In genomic region chr5:65043843-65044359, GRCh38 we compare ENCODE assay signal across 22 cellular contexts.
DNase-seq lines count a peak whose midpoint lies in the region; ATAC-seq, FAIRE-seq and TF ChIP-seq lines count a peak whose summit lies in the region.
"Had no signal": no experiment of that assay in that cellular context is flagged by ENCODE, and none has a peak within 500 bp of the region (broad histone marks: within the 10 kb centered on the region; RNA-seq: fewer than 3 reads in every experiment).

No MANE protein-coding gene starts in this region.

- no peaks in the 10 kb centered on the region for H3K36me3 ChIP-seq in upper lobe of left lung
- H3K36me3 ChIP-seq: breast epithelium, stomach had no signal

- no peak for TF ChIP-seq CTCF in upper lobe of left lung (IDR thresholded peaks at IDR 0.05)

- H3K4me3 ChIP-seq in upper lobe of left lung = no peak overlapping the region
- H3K4me3 ChIP-seq: A549, breast epithelium, stomach had no signal

- no peaks in the 10 kb centered on the region for H3K4me1 ChIP-seq in upper lobe of left lung
- H3K4me1 ChIP-seq: A549, breast epithelium, stomach had no signal

- peak; percentile 92 for FAIRE-seq in GM12891 (lab: Jason Lieb, UNC)
- FAIRE-seq: A549, H1 had no signal

- H3K27ac ChIP-seq in upper lobe of left lung = no peak overlapping the region
- H3K27ac ChIP-seq: A549, breast epithelium, stomach had no signal

- no peaks in the 10 kb centered on the region for H3K9me3 ChIP-seq in upper lobe of left lung
- H3K9me3 ChIP-seq: A549, breast epithelium, stomach had no signal

- H3K27me3 ChIP-seq in upper lobe of left lung = no peaks in the 10 kb centered on the region
- H3K27me3 ChIP-seq: breast epithelium, stomach had no signal

- WGBS in upper lobe of left lung, 2 donors = 93 to 97% methylated on average over 5 of the region's 5 CpGs

- no peak for DNase-seq in GM12891 (ENCODE audit: insufficient read length, low spot score)
- no peak for DNase-seq in EL
- DNase-seq in GDM1 (lab: John Stamatoyannopoulos, UW) = no peak
- no peak for DNase-seq in NCI-H1048 (lab: John Stamatoyannopoulos, UW)
- DNase-seq in upper lobe of left lung = no peak
- DNase-seq: activated CD4-positive, alpha-beta T cell treated with anti-CD3 and anti-CD28 coated beads for 36 hours; activated naive CD8-positive, alpha-beta T cell treated with anti-CD3 and anti-CD28 coated beads for 36 hours; activated T-cell treated with anti-CD3 and anti-CD28 coated beads for 4 hours; CD8-positive, alpha-beta T cell; effector CD8-positive, alpha-beta T cell; hypothalamus; left cardiac atrium; NCI-H2081 treated with DMSO at 0.1 percent for 48 hours; posterior cingulate gyrus; stimulated activated CD4-positive, alpha-beta T cell treated with anti-CD3 and anti-CD28 coated beads, Interleukin-12 subunit alpha, Interleukin-12 subunit beta, amount 100 ng/mL, for 4 hours; stomach had no signal

- ATAC-seq in GM19351 (IDR thresholded peaks at IDR 0.05; ENCODE audit: unreplicated experiment) (peak; percentile 59), HG02642 (IDR thresholded peaks at IDR 0.05; ENCODE audit: poor library complexity, unreplicated experiment) (peak; percentile 54), HG03342 (IDR thresholded peaks at IDR 0.05; ENCODE audit: unreplicated experiment) (peak; percentile 55), upper lobe of left lung (ENCODE audit: low FRiP score in 2 of 2) (no peak)
- ATAC-seq: A549; activated CD4-positive, alpha-beta T cell treated with anti-CD3 and anti-CD28 coated beads for 36 hours; CD8-positive, alpha-beta T cell; left cardiac atrium had no signal

- no peak for TF ChIP-seq EP300 in upper lobe of left lung (IDR thresholded peaks at IDR 0.05)

- no peak for TF ChIP-seq POLR2A in GM12891 (IDR thresholded peaks at IDR 0.05; ENCODE audit: low read depth, low read length)
- TF ChIP-seq POLR2A in upper lobe of left lung (IDR thresholded peaks at IDR 0.05) = no peak

TF ChIP-seq in GM12891, 5 proteins besides CTCF, POLR2A, EP300 and RAD21:
- TF ChIP-seq POLR2AphosphoS5 (IDR thresholded peaks at IDR 0.05; ENCODE audit: low read depth, low read length) (no peak), SPI1 (IDR thresholded peaks at IDR 0.05; ENCODE audit: low read depth, low read length) (peak; percentile 67; the same call in 1 of the 2 replicates), POU2F2 (IDR thresholded peaks at IDR 0.05; ENCODE audit: low read depth, low read length) (no peak)

Comparison
In these comparisons a context has a peak if more than half of its experiments do, and no peak if none do; other contexts are left out.
1. ATAC-seq: peak in GM19351 (single experiment), HG02642 (single experiment) and HG03342 (single experiment); none in upper lobe of left lung (0 of 2).